Comparison of ENCODE assay signal across 25 cellular contexts in genomic region chr3:40737343-40737742, GRCh38.
"Had no signal": no experiment of that assay in that cellular context is flagged by ENCODE, and none has a peak within 500 bp of the region (broad histone marks: within the 10 kb centered on the region; RNA-seq: fewer than 3 reads in every experiment).

No MANE protein-coding gene starts in this region.

- H3K79me2 ChIP-seq: hepatocyte had no signal

- DNase-seq: cortex of kidney; effector memory CD8-positive, alpha-beta T cell; erythroblast; foreskin fibroblast; heart left ventricle; left cardiac atrium; left lung; mesendoderm; midbrain; naive thymus-derived CD4-positive, alpha-beta T cell; stimulated activated CD4-positive, alpha-beta T cell treated with anti-CD3 and anti-CD28 coated beads, Interleukin-15, amount 100 ng/mL, for 24 hours; stimulated activated CD4-positive, alpha-beta T cell treated with anti-CD3 and anti-CD28 coated beads, Interleukin-2, amount 100 ng/mL, for 48 hours; stimulated activated naive CD4-positive, alpha-beta T cell; stomach; thyroid gland; trophoblast cell had no signal

- H3K36me3 ChIP-seq: gastroesophageal sphincter, heart left ventricle, left lung, neural progenitor cell, prostate gland, right atrium auricular region, stomach, thyroid gland, vagina had no signal

- H3K4me1 Mint-ChIP-seq: naive thymus-derived CD4-positive, alpha-beta T cell had no signal

- ATAC-seq: effector memory CD8-positive, alpha-beta T cell; gastroesophageal sphincter; heart left ventricle; left cardiac atrium; left lung; naive thymus-derived CD4-positive, alpha-beta T cell; sciatic nerve had no signal

- H3K4me2 ChIP-seq: hepatocyte, neural progenitor cell had no signal

- H3K9me3 ChIP-seq: gastroesophageal sphincter, prostate gland, right atrium auricular region, stomach, thyroid gland, vagina had no signal

- H2AFZ ChIP-seq: hepatocyte, neural progenitor cell had no signal

- H3K27ac Mint-ChIP-seq: effector memory CD8-positive, alpha-beta T cell; naive thymus-derived CD4-positive, alpha-beta T cell; nephron; neural progenitor cell had no signal

- H3K4me3 Mint-ChIP-seq: effector memory CD8-positive, alpha-beta T cell; naive thymus-derived CD4-positive, alpha-beta T cell; nephron; neural progenitor cell had no signal

- H3K9me3 Mint-ChIP-seq: effector memory CD8-positive, alpha-beta T cell; neural progenitor cell had no signal

- H3K27ac ChIP-seq: gastroesophageal sphincter, heart left ventricle, hepatocyte, left lung, neural progenitor cell, prostate gland, right atrium auricular region, skin epidermis, stomach, thyroid gland, vagina had no signal

- H3K27me3 ChIP-seq: gastroesophageal sphincter, heart left ventricle, hepatocyte, left lung, neural progenitor cell, right atrium auricular region, stomach, thyroid gland, vagina had no signal

- H3K4me1 ChIP-seq: gastroesophageal sphincter, left lung, neural progenitor cell, prostate gland, vagina had no signal

- H3K4me3 ChIP-seq: gastroesophageal sphincter, heart left ventricle, hepatocyte, left lung, neural progenitor cell, prostate gland, right atrium auricular region, skin epidermis, stomach, thyroid gland, vagina had no signal

- H3K9ac ChIP-seq: neural progenitor cell had no signal
